34 cellular contexts compared by ENCODE assay signal in genomic region chr4:158678767-158679166, GRCh38.
"Had no signal": no experiment of that assay in that cellular context is flagged by ENCODE, and none has a peak within 500 bp of the region (broad histone marks: within the 10 kb centered on the region; RNA-seq: fewer than 3 reads in every experiment).

No MANE protein-coding gene starts in this region.

- H3K27me3 ChIP-seq: MG63 had no signal

- H3K27ac ChIP-seq: KMS-11 had no signal

- DNase-seq: Kasumi-1, KG1, MG63, MM.1S, MV-4-11, NCI-H1048, NCI-H1092, NCI-H1092 treated with DMSO at 0.1 percent for 48 hours, NCI-H1105, NCI-H1105 treated with DMSO at 0.1 percent for 48 hours, NCI-H1417 treated with DMSO at 0.1 percent for 48 hours, NCI-H1436, NCI-H1436 treated with DMSO at 0.1 percent for 48 hours, NCI-H146, NCI-H1694, NCI-H1694 treated with DMSO at 0.1 percent for 48 hours, NCI-H187, NCI-H187 treated with DMSO at 0.1 percent for 48 hours, NCI-H1930, NCI-H2029, NCI-H2029 treated with DMSO at 0.1 percent for 48 hours, NCI-H2081, NCI-H2081 treated with DMSO at 0.1 percent for 48 hours, NCI-H2107, NCI-H2171, NCI-H2171 treated with DMSO at 0.1 percent for 48 hours, NCI-H2227 treated with DMSO at 0.1 percent for 48 hours, NCI-H226, NCI-H345, NCI-H446, NCI-H446 treated with DMSO at 0.1 percent for 48 hours, NCI-H510A, NCI-H510A treated with DMSO at 0.1 percent for 48 hours had no signal

- H3K9me3 ChIP-seq: MG63 had no signal

- H3K4me3 ChIP-seq: MG63 had no signal
